36 cellular contexts compared by ENCODE assay signal in genomic region chr2:139354518-139354917, GRCh38.
"Had no signal": no experiment of that assay in that cellular context is flagged by ENCODE, and none has a peak within 500 bp of the region (broad histone marks: within the 10 kb centered on the region; RNA-seq: fewer than 3 reads in every experiment).

No MANE protein-coding gene starts in this region.

- DNase-seq: activated CD4-positive, alpha-beta T cell treated with anti-CD3 and anti-CD28 coated beads, Interleukin-2, amount 10 ng/mL, durations not matched to agents 24 days and 14 days; activated CD4-positive, alpha-beta T cell treated with anti-CD3 and anti-CD28 coated beads, Interleukin-2, amount 50 U/mL, for 4 hours; activated CD8-positive, alpha-beta T cell treated with anti-CD3 and anti-CD28 coated beads for 36 hours; activated effector memory CD4-positive, alpha-beta T cell treated with anti-CD3 and anti-CD28 coated beads, Interleukin-2, amount 50 U/mL, for 16 hours; activated naive CD4-positive, alpha-beta T cell; activated naive CD4-positive, alpha-beta T cell treated with anti-CD3 and anti-CD28 coated beads, Interleukin-2, amount 50 U/mL, for 16 hours; activated naive CD8-positive, alpha-beta T cell treated with anti-CD3 and anti-CD28 coated beads for 36 hours; activated T-cell treated with anti-CD3 and anti-CD28 coated beads, Interleukin-2, amount 50 U/mL, for 1 hour; activated T-cell treated with anti-CD3 and anti-CD28 coated beads, Interleukin-2, amount 50 U/mL, for 72 hours; amniotic stem cell; aorta; Kasumi-1; KG1; MG63; MV-4-11; NCI-H1092; NCI-H1417 treated with DMSO at 0.1 percent for 48 hours; NCI-H187 treated with DMSO at 0.1 percent for 48 hours; NCI-H2081; NCI-H2227 treated with DMSO at 0.1 percent for 48 hours; NCI-H510A; NCI-H526; NCI-H774; NK-92 treated with Interleukin-12 subunit alpha and Interleukin-12 subunit beta, amount 100 ng/mL, for 24 hours; PC-3; Peyer's patch; RPMI8226; SIG-M5; SW 1271; T-helper 1 cell; T-helper 2 cell; T-helper 9 cell had no signal

- H3K27me3 ChIP-seq: cardiac muscle cell, MG63, Peyer's patch had no signal

- H3K36me3 ChIP-seq: cardiac muscle cell, MG63, Peyer's patch, WERI-Rb-1 had no signal

- H3K9me3 ChIP-seq: MG63, Peyer's patch had no signal

- ATAC-seq: activated CD8-positive, alpha-beta T cell treated with anti-CD3 and anti-CD28 coated beads for 36 hours; activated T-cell treated with anti-CD3 and anti-CD28 coated beads, Interleukin-2, amount 50 U/mL, for 72 hours; activated T-helper 17 cell treated with anti-CD3 and anti-CD28 coated beads, Interleukin-2, amount 50 U/mL, for 72 hours; PC-3; SK-N-SH treated with all-trans-retinoic acid at 6 μM for 48 hours had no signal

- H3K4me1 ChIP-seq: Peyer's patch had no signal

- H3K4me3 ChIP-seq: cardiac muscle cell, MG63, Peyer's patch had no signal

- H3K27ac ChIP-seq: cardiac muscle cell, Peyer's patch, WERI-Rb-1 had no signal
